1 cellular context compared by ENCODE assay signal in the genomic region with DNA sequence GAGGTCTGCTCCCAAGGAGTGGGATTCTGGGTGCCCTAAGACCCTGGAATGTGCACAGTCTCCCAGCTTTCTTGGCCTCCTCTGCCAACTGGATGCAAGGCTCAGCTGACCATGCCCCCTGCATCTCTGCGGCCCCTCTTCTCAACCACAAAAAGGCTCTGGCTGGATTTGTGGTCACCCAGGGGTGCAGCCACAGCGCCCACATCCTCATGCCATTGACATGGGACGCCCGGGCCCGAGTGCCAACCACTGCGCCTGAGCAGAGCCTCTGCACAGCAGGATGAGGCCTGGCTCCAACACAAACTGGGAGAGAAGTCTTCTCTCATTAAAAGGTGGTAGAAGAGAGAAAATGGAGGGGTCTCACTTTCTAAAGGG.
TF ChIP-seq lines count a peak whose summit lies in the region.

No MANE protein-coding gene starts in this region.

TF ChIP-seq in HepG2, 621 proteins besides CTCF, POLR2A, EP300 and RAD21 (continues in another document):
- TF ChIP-seq, protein P1, sequence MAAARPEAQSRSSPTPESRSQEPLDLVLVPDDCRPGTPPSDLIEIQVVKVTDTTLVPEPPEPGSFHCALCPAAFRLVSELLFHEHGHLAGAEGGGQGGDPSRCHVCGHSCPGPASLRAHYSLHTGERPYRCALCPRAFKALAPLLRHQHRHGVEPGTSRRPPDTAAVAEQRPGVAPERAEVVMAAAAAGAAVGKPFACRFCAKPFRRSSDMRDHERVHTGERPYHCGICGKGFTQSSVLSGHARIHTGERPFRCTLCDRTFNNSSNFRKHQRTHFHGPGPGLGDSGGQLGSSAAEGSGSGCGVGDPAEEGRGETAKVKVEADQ (CRISPR knock-in tag; IDR thresholded peaks at IDR 0.05; ENCODE audit: borderline replicate concordance): peak; percentile 34; the same call in 1 of the 2 replicates
- TF ChIP-seq ZSCAN25 (CRISPR knock-in tag; IDR thresholded peaks at IDR 0.05) (0 out of 2 replicates have a peak, but pooled peaks have one; percentile 15), NFRKB (IDR thresholded peaks at IDR 0.05) (no peak), ZNF331 (CRISPR knock-in tag; IDR thresholded peaks at IDR 0.05) (no peak), ZNF652 (CRISPR knock-in tag; IDR thresholded peaks at IDR 0.05; ENCODE audit: borderline replicate concordance, low read depth) (no peak), ZNF124 (CRISPR knock-in tag; IDR thresholded peaks at IDR 0.05) (no peak), ZNF12 (CRISPR knock-in tag; IDR thresholded peaks at IDR 0.05) (no peak), ZSCAN21 (CRISPR knock-in tag; IDR thresholded peaks at IDR 0.05; ENCODE audit: borderline replicate concordance) (no peak), AGO1 (IDR thresholded peaks at IDR 0.05; ENCODE audit: low read depth, low read length, poor library complexity, severe bottlenecking) (no peak), ZNF143 (CRISPR knock-in tag; IDR thresholded peaks at IDR 0.05) (no peak), CHCHD3 (CRISPR knock-in tag; IDR thresholded peaks at IDR 0.05) (no peak), JUND (CRISPR knock-in tag; IDR thresholded peaks at IDR 0.05) (no peak), MEIS1 (CRISPR knock-in tag; IDR thresholded peaks at IDR 0.05; ENCODE audit: borderline replicate concordance) (0 out of 2 replicates have a peak, but pooled peaks have one; percentile 19), AGO2 (optimal IDR thresholded peaks at IDR 0.05; ENCODE audit: low read depth, low read length) (peak; percentile 34), EHMT2 (IDR thresholded peaks at IDR 0.05; ENCODE audit: borderline replicate concordance, low read depth, low read length) (no peak), ZNF768 (CRISPR knock-in tag; IDR thresholded peaks at IDR 0.05) (no peak; the same call in 1 of the 2 replicates), GABPB1 (CRISPR knock-in tag; IDR thresholded peaks at IDR 0.05) (no peak), TBX3 (IDR thresholded peaks at IDR 0.05; ENCODE audit: borderline replicate concordance) (no peak), ZNF547 (CRISPR knock-in tag; IDR thresholded peaks at IDR 0.05) (no peak), ZFY (CRISPR knock-in tag; IDR thresholded peaks at IDR 0.05) (no peak), HOXA5 (CRISPR knock-in tag; IDR thresholded peaks at IDR 0.05) (no peak), SIN3B (IDR thresholded peaks at IDR 0.05; ENCODE audit: low read length) (no peak), ZNF343 (CRISPR knock-in tag; IDR thresholded peaks at IDR 0.05) (no peak), RARG (CRISPR knock-in tag; IDR thresholded peaks at IDR 0.05; ENCODE audit: low read depth) (no peak), EEA1 (CRISPR knock-in tag; IDR thresholded peaks at IDR 0.05; ENCODE audit: borderline replicate concordance) (no peak), TMF1 (CRISPR knock-in tag; IDR thresholded peaks at IDR 0.05; ENCODE audit: low read depth) (no peak), MTF2 (CRISPR knock-in tag; IDR thresholded peaks at IDR 0.05; ENCODE audit: borderline replicate concordance) (no peak), FOXA3 (CRISPR knock-in tag; IDR thresholded peaks at IDR 0.05) (no peak), KDM5B (CRISPR knock-in tag; IDR thresholded peaks at IDR 0.05; ENCODE audit: borderline replicate concordance) (peak; percentile 38; the same call in 1 of the 2 replicates), ADNP (CRISPR knock-in tag; IDR thresholded peaks at IDR 0.05) (no peak), CENPT (CRISPR knock-in tag; IDR thresholded peaks at IDR 0.05; ENCODE audit: low read depth) (no peak), ZFYVE20 (CRISPR knock-in tag; IDR thresholded peaks at IDR 0.05; ENCODE audit: borderline replicate concordance, low read depth) (no peak), JUNB (CRISPR knock-in tag; IDR thresholded peaks at IDR 0.05; ENCODE audit: borderline replicate concordance) (no peak), YEATS2 (CRISPR knock-in tag; IDR thresholded peaks at IDR 0.05; ENCODE audit: borderline replicate concordance) (no peak), KLF15 (CRISPR knock-in tag; IDR thresholded peaks at IDR 0.05; ENCODE audit: borderline replicate concordance) (no peak), SNAI1 (CRISPR knock-in tag; IDR thresholded peaks at IDR 0.05; ENCODE audit: borderline replicate concordance) (peak; percentile 58; the same call in 1 of the 2 replicates), SCMH1 (CRISPR knock-in tag; IDR thresholded peaks at IDR 0.05; ENCODE audit: borderline replicate concordance) (no peak), ZNF883 (CRISPR knock-in tag; IDR thresholded peaks at IDR 0.05; ENCODE audit: not compliant biosample characterization) (no peak), ZNF615 (CRISPR knock-in tag; IDR thresholded peaks at IDR 0.05; ENCODE audit: borderline replicate concordance) (no peak), KAT2B (IDR thresholded peaks at IDR 0.05; ENCODE audit: borderline replicate concordance, low read depth, low read length) (no peak), SALL1 (CRISPR knock-in tag; IDR thresholded peaks at IDR 0.05) (no peak)
- TF ChIP-seq, protein P2, sequence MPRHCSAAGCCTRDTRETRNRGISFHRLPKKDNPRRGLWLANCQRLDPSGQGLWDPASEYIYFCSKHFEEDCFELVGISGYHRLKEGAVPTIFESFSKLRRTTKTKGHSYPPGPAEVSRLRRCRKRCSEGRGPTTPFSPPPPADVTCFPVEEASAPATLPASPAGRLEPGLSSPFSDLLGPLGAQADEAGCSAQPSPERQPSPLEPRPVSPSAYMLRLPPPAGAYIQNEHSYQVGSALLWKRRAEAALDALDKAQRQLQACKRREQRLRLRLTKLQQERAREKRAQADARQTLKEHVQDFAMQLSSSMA (CRISPR knock-in tag; IDR thresholded peaks at IDR 0.05): no peak
- TF ChIP-seq, protein P3, sequence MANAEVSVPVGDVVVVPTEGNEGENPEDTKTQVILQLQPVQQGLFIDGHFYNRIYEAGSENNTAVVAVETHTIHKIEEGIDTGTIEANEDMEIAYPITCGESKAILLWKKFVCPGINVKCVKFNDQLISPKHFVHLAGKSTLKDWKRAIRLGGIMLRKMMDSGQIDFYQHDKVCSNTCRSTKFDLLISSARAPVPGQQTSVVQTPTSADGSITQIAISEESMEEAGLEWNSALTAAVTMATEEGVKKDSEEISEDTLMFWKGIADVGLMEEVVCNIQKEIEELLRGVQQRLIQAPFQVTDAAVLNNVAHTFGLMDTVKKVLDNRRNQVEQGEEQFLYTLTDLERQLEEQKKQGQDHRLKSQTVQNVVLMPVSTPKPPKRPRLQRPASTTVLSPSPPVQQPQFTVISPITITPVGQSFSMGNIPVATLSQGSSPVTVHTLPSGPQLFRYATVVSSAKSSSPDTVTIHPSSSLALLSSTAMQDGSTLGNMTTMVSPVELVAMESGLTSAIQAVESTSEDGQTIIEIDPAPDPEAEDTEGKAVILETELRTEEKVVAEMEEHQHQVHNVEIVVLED (CRISPR knock-in tag; IDR thresholded peaks at IDR 0.05; ENCODE audit: borderline replicate concordance): 0 out of 2 replicates have a peak, but pooled peaks have one; percentile 9
- TF ChIP-seq, protein P4, sequence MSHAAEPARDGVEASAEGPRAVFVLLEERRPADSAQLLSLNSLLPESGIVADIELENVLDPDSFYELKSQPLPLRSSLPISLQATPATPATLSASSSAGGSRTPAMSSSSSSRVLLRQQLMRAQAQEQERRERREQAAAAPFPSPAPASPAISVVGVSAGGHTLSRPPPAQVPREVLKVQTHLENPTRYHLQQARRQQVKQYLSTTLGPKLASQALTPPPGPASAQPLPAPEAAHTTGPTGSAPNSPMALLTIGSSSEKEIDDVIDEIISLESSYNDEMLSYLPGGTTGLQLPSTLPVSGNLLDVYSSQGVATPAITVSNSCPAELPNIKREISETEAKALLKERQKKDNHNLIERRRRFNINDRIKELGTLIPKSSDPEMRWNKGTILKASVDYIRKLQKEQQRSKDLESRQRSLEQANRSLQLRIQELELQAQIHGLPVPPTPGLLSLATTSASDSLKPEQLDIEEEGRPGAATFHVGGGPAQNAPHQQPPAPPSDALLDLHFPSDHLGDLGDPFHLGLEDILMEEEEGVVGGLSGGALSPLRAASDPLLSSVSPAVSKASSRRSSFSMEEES (CRISPR knock-in tag; IDR thresholded peaks at IDR 0.05): no peak
- TF ChIP-seq, protein P5, sequence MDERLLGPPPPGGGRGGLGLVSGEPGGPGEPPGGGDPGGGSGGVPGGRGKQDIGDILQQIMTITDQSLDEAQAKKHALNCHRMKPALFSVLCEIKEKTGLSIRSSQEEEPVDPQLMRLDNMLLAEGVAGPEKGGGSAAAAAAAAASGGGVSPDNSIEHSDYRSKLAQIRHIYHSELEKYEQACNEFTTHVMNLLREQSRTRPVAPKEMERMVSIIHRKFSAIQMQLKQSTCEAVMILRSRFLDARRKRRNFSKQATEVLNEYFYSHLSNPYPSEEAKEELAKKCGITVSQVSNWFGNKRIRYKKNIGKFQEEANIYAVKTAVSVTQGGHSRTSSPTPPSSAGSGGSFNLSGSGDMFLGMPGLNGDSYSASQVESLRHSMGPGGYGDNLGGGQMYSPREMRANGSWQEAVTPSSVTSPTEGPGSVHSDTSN (CRISPR knock-in tag; IDR thresholded peaks at IDR 0.05): no peak
- TF ChIP-seq, protein P6, sequence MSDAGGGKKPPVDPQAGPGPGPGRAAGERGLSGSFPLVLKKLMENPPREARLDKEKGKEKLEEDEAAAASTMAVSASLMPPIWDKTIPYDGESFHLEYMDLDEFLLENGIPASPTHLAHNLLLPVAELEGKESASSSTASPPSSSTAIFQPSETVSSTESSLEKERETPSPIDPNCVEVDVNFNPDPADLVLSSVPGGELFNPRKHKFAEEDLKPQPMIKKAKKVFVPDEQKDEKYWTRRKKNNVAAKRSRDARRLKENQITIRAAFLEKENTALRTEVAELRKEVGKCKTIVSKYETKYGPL (CRISPR knock-in tag; IDR thresholded peaks at IDR 0.05): no peak
- TF ChIP-seq, protein P7, sequence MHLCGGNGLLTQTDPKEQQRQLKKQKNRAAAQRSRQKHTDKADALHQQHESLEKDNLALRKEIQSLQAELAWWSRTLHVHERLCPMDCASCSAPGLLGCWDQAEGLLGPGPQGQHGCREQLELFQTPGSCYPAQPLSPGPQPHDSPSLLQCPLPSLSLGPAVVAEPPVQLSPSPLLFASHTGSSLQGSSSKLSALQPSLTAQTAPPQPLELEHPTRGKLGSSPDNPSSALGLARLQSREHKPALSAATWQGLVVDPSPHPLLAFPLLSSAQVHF (CRISPR knock-in tag; IDR thresholded peaks at IDR 0.05): no peak
- TF ChIP-seq, protein P8, sequence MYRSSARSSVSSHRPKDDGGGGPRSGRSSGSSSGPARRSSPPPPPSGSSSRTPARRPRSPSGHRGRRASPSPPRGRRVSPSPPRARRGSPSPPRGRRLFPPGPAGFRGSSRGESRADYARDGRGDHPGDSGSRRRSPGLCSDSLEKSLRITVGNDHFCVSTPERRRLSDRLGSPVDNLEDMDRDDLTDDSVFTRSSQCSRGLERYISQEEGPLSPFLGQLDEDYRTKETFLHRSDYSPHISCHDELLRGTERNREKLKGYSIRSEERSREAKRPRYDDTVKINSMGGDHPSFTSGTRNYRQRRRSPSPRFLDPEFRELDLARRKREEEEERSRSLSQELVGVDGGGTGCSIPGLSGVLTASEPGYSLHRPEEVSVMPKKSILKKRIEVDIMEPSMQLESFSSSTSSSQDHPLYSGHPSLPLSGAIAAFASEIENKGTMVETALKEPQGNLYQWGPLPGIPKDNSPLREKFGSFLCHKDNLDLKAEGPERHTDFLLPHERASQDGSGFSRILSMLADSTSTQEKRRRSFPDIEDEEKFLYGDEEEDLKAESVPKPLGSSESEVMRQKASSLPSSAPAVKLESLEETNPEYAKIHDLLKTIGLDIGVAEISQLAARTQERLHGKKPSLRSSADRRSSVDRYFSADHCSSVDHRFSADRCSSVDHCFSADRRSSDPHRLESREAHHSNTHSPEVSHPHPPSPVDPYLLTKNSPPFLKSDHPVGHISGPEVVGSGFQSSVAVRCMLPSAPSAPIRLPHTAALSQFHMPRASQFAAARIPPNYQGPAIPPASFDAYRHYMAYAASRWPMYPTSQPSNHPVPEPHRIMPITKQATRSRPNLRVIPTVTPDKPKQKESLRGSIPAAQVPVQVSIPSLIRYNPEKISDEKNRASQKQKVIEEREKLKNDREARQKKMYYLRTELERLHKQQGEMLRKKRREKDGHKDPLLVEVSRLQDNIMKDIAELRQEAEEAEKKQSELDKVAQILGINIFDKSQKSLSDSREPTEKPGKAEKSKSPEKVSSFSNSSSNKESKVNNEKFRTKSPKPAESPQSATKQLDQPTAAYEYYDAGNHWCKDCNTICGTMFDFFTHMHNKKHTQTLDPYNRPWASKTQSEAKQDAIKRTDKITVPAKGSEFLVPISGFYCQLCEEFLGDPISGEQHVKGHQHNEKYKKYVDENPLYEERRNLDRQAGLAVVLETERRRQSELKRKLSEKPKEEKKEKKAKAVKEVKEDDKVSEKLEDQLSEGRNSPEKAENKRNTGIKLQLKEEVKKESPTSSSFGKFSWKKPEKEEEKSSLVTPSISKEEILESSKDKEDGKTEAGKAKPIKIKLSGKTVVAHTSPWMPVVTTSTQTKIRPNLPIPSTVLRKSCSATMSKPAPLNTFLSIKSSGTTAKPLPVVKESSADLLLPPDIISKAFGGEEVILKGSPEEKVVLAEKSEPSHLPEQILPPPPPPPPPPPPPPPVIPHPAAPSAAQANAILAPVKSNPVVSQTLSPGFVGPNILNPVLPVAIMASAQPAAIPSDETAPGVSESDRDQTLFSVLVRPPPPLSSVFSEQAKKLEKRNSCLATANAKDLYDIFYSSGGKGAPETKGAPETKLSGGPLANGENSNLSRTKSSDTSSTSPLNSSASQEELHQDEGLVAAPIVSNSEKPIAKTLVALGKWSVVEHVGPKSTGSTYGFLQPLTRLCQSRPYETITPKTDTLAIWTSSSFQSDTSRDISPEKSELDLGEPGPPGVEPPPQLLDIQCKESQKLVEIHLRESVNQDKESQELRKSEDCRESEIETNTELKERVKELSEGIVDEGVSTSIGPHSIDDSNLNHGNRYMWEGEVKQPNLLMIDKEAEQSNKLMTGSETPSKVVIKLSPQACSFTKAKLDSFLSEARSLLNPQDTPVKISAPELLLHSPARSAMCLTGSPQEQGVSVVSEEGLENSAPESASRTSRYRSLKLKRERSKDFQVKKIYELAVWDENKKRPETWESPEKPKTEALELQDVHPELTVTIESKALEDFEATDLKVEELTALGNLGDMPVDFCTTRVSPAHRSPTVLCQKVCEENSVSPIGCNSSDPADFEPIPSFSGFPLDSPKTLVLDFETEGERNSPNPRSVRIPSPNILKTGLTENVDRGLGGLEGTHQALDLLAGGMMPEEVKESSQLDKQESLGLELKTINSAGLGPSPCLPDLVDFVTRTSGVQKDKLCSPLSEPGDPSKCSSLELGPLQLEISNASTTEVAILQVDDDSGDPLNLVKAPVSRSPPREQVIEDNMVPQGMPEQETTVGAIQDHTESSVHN (CRISPR knock-in tag; IDR thresholded peaks at IDR 0.05): no peak
- TF ChIP-seq, protein P9, sequence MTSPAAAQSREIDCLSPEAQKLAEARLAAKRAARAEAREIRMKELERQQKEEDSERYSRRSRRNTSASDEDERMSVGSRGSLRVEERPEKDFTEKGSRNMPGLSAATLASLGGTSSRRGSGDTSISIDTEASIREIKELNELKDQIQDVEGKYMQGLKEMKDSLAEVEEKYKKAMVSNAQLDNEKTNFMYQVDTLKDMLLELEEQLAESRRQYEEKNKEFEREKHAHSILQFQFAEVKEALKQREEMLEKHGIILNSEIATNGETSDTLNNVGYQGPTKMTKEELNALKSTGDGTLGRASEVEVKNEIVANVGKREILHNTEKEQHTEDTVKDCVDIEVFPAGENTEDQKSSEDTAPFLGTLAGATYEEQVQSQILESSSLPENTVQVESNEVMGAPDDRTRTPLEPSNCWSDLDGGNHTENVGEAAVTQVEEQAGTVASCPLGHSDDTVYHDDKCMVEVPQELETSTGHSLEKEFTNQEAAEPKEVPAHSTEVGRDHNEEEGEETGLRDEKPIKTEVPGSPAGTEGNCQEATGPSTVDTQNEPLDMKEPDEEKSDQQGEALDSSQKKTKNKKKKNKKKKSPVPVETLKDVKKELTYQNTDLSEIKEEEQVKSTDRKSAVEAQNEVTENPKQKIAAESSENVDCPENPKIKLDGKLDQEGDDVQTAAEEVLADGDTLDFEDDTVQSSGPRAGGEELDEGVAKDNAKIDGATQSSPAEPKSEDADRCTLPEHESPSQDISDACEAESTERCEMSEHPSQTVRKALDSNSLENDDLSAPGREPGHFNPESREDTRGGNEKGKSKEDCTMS (CRISPR knock-in tag; conservative IDR thresholded peaks at IDR 0.05): no peak
